Comparison of ENCODE assay signal across 10 cellular contexts in the genomic region with DNA sequence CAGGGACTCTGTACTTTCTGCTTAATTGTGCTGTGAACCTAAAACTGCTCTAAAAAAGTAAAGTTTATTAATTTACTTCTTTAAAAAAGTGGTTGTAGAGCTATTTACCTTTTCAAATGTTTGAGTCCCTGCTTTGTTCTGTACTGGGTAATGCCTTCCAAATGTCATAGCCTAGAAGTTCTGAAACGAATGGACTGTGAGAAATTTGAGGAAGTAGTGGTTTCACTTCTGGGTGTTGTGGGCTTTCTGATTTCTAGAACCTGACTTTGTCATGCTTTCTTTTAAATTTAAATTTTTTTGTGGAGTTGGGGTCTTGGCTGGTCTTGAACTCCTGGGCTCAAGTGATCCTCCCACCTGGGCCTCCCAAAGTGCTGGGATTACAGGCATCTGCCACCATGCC. TPM values are rescaled to one million over a fixed set of nuclear protein-coding genes. Genes with fewer than 3 reads are reported as not detected.
DNase-seq lines count a peak whose midpoint lies in the region; ATAC-seq and TF ChIP-seq lines count a peak whose summit lies in the region.
"Had no signal": no experiment of that assay in that cellular context is flagged by ENCODE, and none has a peak within 500 bp of the region (broad histone marks: within the 10 kb centered on the region; RNA-seq: fewer than 3 reads in every experiment).

No MANE protein-coding gene starts in this region.

- no peaks in the 10 kb centered on the region for H3K27me3 Mint-ChIP-seq in activated CD4-positive, alpha-beta memory T cell treated with anti-CD3 and anti-CD28 coated beads for 36 hours
- no peaks in the 10 kb centered on the region for H3K27me3 Mint-ChIP-seq in type B pancreatic cell

- no peak for TF ChIP-seq CTCF in NB4 (IDR thresholded peaks at IDR 0.05; ENCODE audit: low read depth, low read length)
- TF ChIP-seq CTCF in type B pancreatic cell (conservative IDR thresholded peaks at IDR 0.05), result no peak

- CTCF ChIA-PET in HEK293T (lab: Yijun Ruan, JAX), result no interaction called here
- CTCF ChIA-PET in activated CD4-positive, alpha-beta memory T cell treated with anti-CD3 and anti-CD28 coated beads for 36 hours (lab: Charles Lee), result no interaction called here

- no peak overlapping the region for H3K4me3 Mint-ChIP-seq in activated CD4-positive, alpha-beta memory T cell treated with anti-CD3 and anti-CD28 coated beads for 36 hours
- H3K4me3 Mint-ChIP-seq in type B pancreatic cell, result no peak overlapping the region

- H3K4me3 ChIP-seq in NB4 (ENCODE audit: low read depth, low read length), result no peak overlapping the region
- H3K4me3 ChIP-seq: testis had no signal

- no peaks in the 10 kb centered on the region for H3K9me3 Mint-ChIP-seq in activated CD4-positive, alpha-beta memory T cell treated with anti-CD3 and anti-CD28 coated beads for 36 hours
- H3K9me3 Mint-ChIP-seq in type B pancreatic cell, result no peaks in the 10 kb centered on the region
- H3K9me3 Mint-ChIP-seq: activated T-helper 2 cell treated with anti-CD3 and anti-CD28 coated beads, Interferon-gamma antibody, Interleukin-2, Interleukin-4, amounts not matched to agents 10 μg/mL and 5 μg/mL and 100 μg/mL, durations not matched to agents 14 hours and 24 hours and 36 hours had no signal

- DNase-seq in NB4 (ENCODE audit: low read depth) (peak; percentile 54), pons (ENCODE audit: low spot score) (peak; percentile 29), HEK293T (ENCODE audit: extremely low spot score) (no peak), type B pancreatic cell (ENCODE audit: extremely low spot score, unreplicated experiment) (no peak)
- no peak for DNase-seq in activated CD4-positive, alpha-beta memory T cell treated with anti-CD3 and anti-CD28 coated beads for 36 hours
- DNase-seq: testis had no signal

- H3K4me1 Mint-ChIP-seq in activated CD4-positive, alpha-beta memory T cell treated with anti-CD3 and anti-CD28 coated beads for 36 hours (ENCODE audit: low read depth), result peaks cover 43% of the 10 kb centered on the region
- no peaks in the 10 kb centered on the region for H3K4me1 Mint-ChIP-seq in type B pancreatic cell (ENCODE audit: unreplicated experiment)

- no peak for TF ChIP-seq POLR2A in NB4 (IDR thresholded peaks at IDR 0.05; ENCODE audit: extremely low read depth, insufficient read length)

- no peak overlapping the region for H3K27ac Mint-ChIP-seq in activated CD4-positive, alpha-beta memory T cell treated with anti-CD3 and anti-CD28 coated beads for 36 hours
- H3K27ac Mint-ChIP-seq in type B pancreatic cell, result no peak overlapping the region
- H3K27ac Mint-ChIP-seq: activated T-helper 2 cell treated with anti-CD3 and anti-CD28 coated beads, Interferon-gamma antibody, Interleukin-2, Interleukin-4, amounts not matched to agents 10 μg/mL and 5 μg/mL and 100 μg/mL, durations not matched to agents 14 hours and 24 hours and 36 hours had no signal

- ATAC-seq in GM19023 (IDR thresholded peaks at IDR 0.05; ENCODE audit: unreplicated experiment), result peak; percentile 69
- ATAC-seq in HG02852 (IDR thresholded peaks at IDR 0.05; ENCODE audit: unreplicated experiment), result peak; percentile 76
- ATAC-seq: SK-N-SH treated with all-trans-retinoic acid at 6 μM for 48 hours had no signal

- peaks cover 43% of the 10 kb centered on the region for H3K36me3 Mint-ChIP-seq in activated CD4-positive, alpha-beta memory T cell treated with anti-CD3 and anti-CD28 coated beads for 36 hours
- H3K36me3 Mint-ChIP-seq in type B pancreatic cell, result peaks cover 58% of the 10 kb centered on the region

- POLR2A ChIA-PET in HEK293T (lab: Yijun Ruan, JAX), result no interaction called here
- POLR2A ChIA-PET in activated CD4-positive, alpha-beta memory T cell treated with anti-CD3 and anti-CD28 coated beads for 36 hours (lab: Charles Lee), result no interaction called here

- intact Hi-C loops in activated CD4-positive, alpha-beta memory T cell treated with anti-CD3 and anti-CD28 coated beads for 36 hours (cut with micrococcal nuclease), result no loop called here

TF ChIP-seq in HEK293T, 16 proteins besides CTCF, POLR2A, EP300 and RAD21:
- TF ChIP-seq, protein P1, sequence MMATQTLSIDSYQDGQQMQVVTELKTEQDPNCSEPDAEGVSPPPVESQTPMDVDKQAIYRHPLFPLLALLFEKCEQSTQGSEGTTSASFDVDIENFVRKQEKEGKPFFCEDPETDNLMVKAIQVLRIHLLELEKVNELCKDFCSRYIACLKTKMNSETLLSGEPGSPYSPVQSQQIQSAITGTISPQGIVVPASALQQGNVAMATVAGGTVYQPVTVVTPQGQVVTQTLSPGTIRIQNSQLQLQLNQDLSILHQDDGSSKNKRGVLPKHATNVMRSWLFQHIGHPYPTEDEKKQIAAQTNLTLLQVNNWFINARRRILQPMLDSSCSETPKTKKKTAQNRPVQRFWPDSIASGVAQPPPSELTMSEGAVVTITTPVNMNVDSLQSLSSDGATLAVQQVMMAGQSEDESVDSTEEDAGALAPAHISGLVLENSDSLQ (IDR thresholded peaks at IDR 0.05), result no peak
- TF ChIP-seq L3MBTL2 (conservative IDR thresholded peaks at IDR 0.05), result no peak
- no peak for TF ChIP-seq BHLHE40 (IDR thresholded peaks at IDR 0.05; ENCODE audit: borderline replicate concordance)
- TF ChIP-seq FOXM1 (IDR thresholded peaks at IDR 0.05; ENCODE audit: borderline replicate concordance), result no peak
- TF ChIP-seq CTBP1 (IDR thresholded peaks at IDR 0.05; ENCODE audit: borderline replicate concordance), result no peak
- no peak for TF ChIP-seq SUZ12 (IDR thresholded peaks at IDR 0.05)
- no peak for TF ChIP-seq TARDBP (IDR thresholded peaks at IDR 0.05)
- TF ChIP-seq ARNT (IDR thresholded peaks at IDR 0.05), result no peak
- TF ChIP-seq FOXA1 (IDR thresholded peaks at IDR 0.05), result no peak
- no peak for TF ChIP-seq ZNF384 (IDR thresholded peaks at IDR 0.05)
- TF ChIP-seq LEF1 (IDR thresholded peaks at IDR 0.05; ENCODE audit: borderline replicate concordance), result no peak
- no peak for TF ChIP-seq NFRKB (IDR thresholded peaks at IDR 0.05)
- no peak for TF ChIP-seq HDGF (IDR thresholded peaks at IDR 0.05; ENCODE audit: borderline replicate concordance)
- TF ChIP-seq SP1 (IDR thresholded peaks at IDR 0.05), result no peak
- TF ChIP-seq ELF4 (IDR thresholded peaks at IDR 0.05), result no peak
- no peak for TF ChIP-seq FOXK2 (IDR thresholded peaks at IDR 0.05)
TF ChIP-seq in HEK293T: peak in this region for 0.

RNA-seq across cellular contexts. Expression of a gene that starts 44.6 kb away (rescaled TPM):
- total RNA-seq in activated CD4-positive, alpha-beta memory T cell treated with anti-CD3 and anti-CD28 coated beads for 36 hours, result 10 to 100 TPM; 72.5 to 72.7 TPM
- total RNA-seq in type B pancreatic cell (ENCODE audit: low replicate concordance), result 106 and 123 TPM in 2 replicates

Comparison
In these comparisons a context has a peak if more than half of its experiments do, and no peak if none do; other contexts are left out.
1. DNase-seq: peak in NB4 (single experiment) and pons (single experiment); none in HEK293T (single experiment), activated CD4-positive, alpha-beta memory T cell treated with anti-CD3 and anti-CD28 coated beads for 36 hours (single experiment) and type B pancreatic cell (single experiment).